13 cellular contexts compared by ENCODE assay signal in the genomic region with DNA sequence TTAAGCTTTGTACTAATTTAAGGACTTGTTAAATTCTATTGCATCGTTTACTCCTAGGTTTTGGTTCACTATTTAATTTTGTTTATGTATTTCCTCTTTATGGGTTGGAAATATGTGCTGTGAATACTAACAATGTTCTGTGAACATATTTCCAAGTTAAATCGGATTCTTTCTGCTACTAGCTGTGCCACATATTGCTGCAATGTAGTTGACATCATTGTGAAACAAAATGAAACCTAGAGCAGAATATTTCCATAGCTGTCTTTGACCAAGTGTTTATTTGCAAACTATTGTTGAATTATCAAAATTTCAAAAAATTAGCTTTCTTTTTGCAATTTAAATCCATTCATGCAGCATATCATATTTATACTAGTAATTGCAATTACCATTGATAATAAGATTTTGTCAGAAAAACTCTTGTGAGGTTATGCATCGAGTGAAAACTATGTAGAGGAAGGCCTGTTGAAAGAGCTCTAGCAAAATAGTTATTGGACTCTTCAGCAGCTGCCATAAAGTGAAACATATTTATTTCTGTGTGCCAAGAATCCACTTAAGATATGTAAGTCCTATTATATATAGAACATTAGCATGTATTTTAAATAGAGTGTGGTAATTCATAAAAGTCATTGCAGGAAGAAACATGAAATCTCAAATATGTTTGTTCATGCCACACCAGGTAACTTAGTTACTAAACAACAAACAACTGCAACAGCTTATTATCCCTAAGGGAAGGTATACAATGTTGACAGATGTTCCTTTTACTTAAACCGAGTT.
"Had no signal": no experiment of that assay in that cellular context is flagged by ENCODE, and none has a peak within 500 bp of the region (broad histone marks: within the 10 kb centered on the region; RNA-seq: fewer than 3 reads in every experiment).

No MANE protein-coding gene starts in this region.

- H3K4me1 ChIP-seq: adrenal gland, body of pancreas, heart left ventricle, left ventricle myocardium inferior, upper lobe of left lung had no signal

- H3K9me3 ChIP-seq: adrenal gland, body of pancreas, upper lobe of left lung had no signal

- ATAC-seq: body of pancreas; effector memory CD8-positive, alpha-beta T cell; heart left ventricle; sciatic nerve had no signal

- DNase-seq: activated B cell treated with CpG ODN at 0.5 μM for 24 hours; activated CD4-positive, alpha-beta T cell treated with anti-CD3 and anti-CD28 coated beads, Interleukin-2, amount 10 ng/mL, durations not matched to agents 24 days and 14 days; activated naive CD4-positive, alpha-beta T cell treated with anti-CD3 and anti-CD28 coated beads, Interleukin-2, amount 10 ng/mL, durations not matched to agents 7 days and 5 days; adrenal gland; body of pancreas; effector memory CD8-positive, alpha-beta T cell; heart left ventricle; left ventricle myocardium inferior; mesendoderm; stimulated activated CD4-positive, alpha-beta T cell treated with anti-CD3 and anti-CD28 coated beads, Interleukin-2, amount 100 ng/mL, for 24 hours; stimulated activated naive CD4-positive, alpha-beta T cell; upper lobe of left lung had no signal

- H3K4me3 ChIP-seq: adrenal gland, body of pancreas, heart left ventricle, left ventricle myocardium inferior, upper lobe of left lung had no signal

- H3K27ac ChIP-seq: adrenal gland, body of pancreas, heart left ventricle, left ventricle myocardium inferior, upper lobe of left lung had no signal

- H3K36me3 ChIP-seq: adrenal gland, heart left ventricle, left ventricle myocardium inferior, upper lobe of left lung had no signal

- H3K27me3 ChIP-seq: adrenal gland, body of pancreas, heart left ventricle, upper lobe of left lung had no signal
